In the genomic region with DNA sequence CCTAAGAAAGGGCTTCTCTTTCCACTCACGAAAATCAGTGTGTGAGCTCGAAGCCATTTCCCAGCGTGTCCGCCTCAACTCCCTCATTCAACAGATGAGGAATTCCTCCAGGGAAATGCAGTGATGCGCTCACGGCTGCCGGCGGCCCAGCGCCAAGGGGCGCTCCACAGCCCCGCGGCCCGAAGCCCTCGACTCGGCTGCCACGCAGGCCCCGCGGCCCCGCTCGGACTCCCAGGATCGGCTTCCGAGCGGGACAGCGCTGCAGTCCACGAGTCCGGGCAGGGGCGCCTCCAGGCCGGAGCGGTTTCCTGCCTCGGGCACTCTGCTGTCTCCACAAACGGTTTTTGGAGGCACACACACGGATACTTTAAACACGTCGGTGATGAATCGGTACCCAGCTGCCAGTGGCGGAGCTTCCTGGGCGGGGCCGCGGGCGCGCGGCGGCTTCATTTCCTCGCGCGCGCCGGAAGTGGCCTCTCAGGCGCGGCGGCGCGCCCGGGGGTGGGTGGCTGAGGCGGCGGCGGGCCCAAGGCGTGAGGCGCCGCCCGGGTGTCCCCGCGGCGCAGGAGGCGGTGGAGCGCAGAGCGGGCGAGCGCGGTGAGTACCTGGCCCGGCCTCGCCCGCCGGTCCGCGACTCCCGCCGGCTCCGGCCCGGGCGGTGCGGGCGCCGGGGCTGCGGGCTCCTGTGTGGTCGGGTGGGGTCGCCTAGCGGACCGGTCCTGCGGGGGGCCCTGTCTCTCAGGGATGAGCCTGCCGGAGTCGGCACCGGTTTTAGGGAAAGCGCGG, we compare ENCODE assay signal across 8 cellular contexts. TPM values are rescaled to one million over a fixed set of nuclear protein-coding genes. Genes with fewer than 3 reads are reported as not detected.
DNase-seq lines count a peak whose midpoint lies in the region; ATAC-seq and TF ChIP-seq lines count a peak whose summit lies in the region.

A gene with protein sequence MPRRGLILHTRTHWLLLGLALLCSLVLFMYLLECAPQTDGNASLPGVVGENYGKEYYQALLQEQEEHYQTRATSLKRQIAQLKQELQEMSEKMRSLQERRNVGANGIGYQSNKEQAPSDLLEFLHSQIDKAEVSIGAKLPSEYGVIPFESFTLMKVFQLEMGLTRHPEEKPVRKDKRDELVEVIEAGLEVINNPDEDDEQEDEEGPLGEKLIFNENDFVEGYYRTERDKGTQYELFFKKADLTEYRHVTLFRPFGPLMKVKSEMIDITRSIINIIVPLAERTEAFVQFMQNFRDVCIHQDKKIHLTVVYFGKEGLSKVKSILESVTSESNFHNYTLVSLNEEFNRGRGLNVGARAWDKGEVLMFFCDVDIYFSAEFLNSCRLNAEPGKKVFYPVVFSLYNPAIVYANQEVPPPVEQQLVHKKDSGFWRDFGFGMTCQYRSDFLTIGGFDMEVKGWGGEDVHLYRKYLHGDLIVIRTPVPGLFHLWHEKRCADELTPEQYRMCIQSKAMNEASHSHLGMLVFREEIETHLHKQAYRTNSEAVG (plus strand): TSS at position 475 of the 786 bp plus-strand sequence. CDS start 16,705 bp downstream, outside the sequence.

- peak within 1 kb of the TSS; percentile 97 for H3K27ac Mint-ChIP-seq in chondrocyte (ENCODE audit: unreplicated experiment)

- peak; percentile 93 for DNase-seq in AG08396 (ENCODE audit: low spot score)
- peak; percentile 79 for DNase-seq in NCI-H345 (lab: John Stamatoyannopoulos, UW)
- peak; percentile 76 to 80 for DNase-seq in activated CD4-positive, alpha-beta T cell treated with anti-CD3 and anti-CD28 coated beads for 24 hours (ENCODE audit: low read depth in 2 of 2)
- DNase-seq in chondrocyte (ENCODE audit: low spot score), result no peak
- peak; percentile 66 for DNase-seq in kidney glomerular epithelial cell (lab: John Stamatoyannopoulos, UW)
- peak; percentile 71 to 85 for DNase-seq in stimulated activated CD4-positive, alpha-beta T cell treated with anti-CD3 and anti-CD28 coated beads, Interleukin-15, amount 100 ng/mL, for 48 hours (ENCODE audit: low read depth in 2 of 2)

- peak within 1 kb of the TSS; percentile 95 for H3K4me3 Mint-ChIP-seq in chondrocyte (ENCODE audit: unreplicated experiment)

- ATAC-seq in GM18909 (IDR thresholded peaks at IDR 0.05; ENCODE audit: poor library complexity, unreplicated experiment) (peak; percentile 72), HG03139 (IDR thresholded peaks at IDR 0.05; ENCODE audit: unreplicated experiment) (peak; percentile 72)

- H3K27me3 Mint-ChIP-seq in chondrocyte (ENCODE audit: low read depth), result no peaks in the 10 kb centered on the region

- TF ChIP-seq CTCF in chondrocyte (IDR thresholded peaks at IDR 0.05), result no peak

- H3K9me3 Mint-ChIP-seq in chondrocyte (ENCODE audit: low read depth), result no peaks in the 10 kb centered on the region

- H3K36me3 Mint-ChIP-seq in chondrocyte (ENCODE audit: low read depth), result no peaks in the 10 kb centered on the region

- peaks cover 49% of the 10 kb centered on the region for H3K4me1 Mint-ChIP-seq in chondrocyte (ENCODE audit: low read depth)

RNA-seq across cellular contexts. Expression of the gene that starts here (rescaled TPM):
- total RNA-seq in chondrocyte, result 29.8 to 38.7 TPM (median 38.2 TPM) in 3 replicates
